In the genomic region with DNA sequence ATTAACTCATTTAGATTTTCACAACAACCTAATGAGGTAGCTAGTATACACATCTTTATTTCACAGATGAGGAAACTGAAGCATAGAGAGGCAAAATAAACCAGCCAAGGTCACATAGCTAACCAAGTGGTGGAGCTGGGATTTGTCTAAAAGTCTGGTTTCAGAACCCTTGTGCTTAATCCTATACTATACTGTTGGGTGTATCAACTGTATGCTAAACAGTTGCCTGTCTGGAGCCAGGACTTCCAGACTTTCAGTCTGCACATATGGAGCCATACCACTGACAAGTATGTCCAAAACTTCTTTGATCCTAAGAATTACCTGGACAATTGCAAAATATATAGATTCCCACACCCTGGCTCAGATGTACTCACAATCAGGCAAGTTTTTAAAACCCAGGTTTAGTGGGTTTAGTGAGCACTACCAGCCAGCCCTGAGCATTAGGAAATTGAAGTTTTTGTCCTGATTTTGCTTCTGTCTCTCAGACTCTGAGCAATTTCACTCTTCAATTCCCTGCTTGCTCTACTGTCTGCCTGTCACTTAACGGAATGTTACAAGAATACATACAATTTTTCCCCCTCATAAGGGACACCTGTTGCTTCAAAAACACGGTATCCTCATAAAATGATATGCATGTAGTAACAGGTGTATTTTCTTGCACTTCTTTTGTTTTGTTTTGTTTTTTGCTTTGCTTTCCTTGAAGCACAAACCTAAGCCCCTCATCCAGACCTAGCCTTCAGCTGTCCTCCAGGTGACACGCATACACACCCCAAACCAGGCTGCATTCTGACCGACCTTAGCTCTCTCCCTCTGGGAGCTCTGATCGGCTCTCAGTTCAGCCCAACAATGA, we compare ENCODE assay signal across 16 cellular contexts. TPM values are rescaled to one million over a fixed set of nuclear protein-coding genes. Genes with fewer than 3 reads are reported as not detected.
DNase-seq lines count a peak whose midpoint lies in the region; FAIRE-seq and TF ChIP-seq lines count a peak whose summit lies in the region.
"Had no signal": no experiment of that assay in that cellular context is flagged by ENCODE, and none has a peak within 500 bp of the region (broad histone marks: within the 10 kb centered on the region; RNA-seq: fewer than 3 reads in every experiment).

No MANE protein-coding gene starts in this region.

- H3K27me3 Mint-ChIP-seq in H9 (ENCODE audit: low read depth) (no peaks in the 10 kb centered on the region), astrocyte (ENCODE audit: low read depth, unreplicated experiment) (peaks cover 14% of the 10 kb centered on the region)
- H3K27me3 Mint-ChIP-seq in activated CD4-positive, alpha-beta T cell treated with anti-CD3 and anti-CD28 coated beads, Interleukin-2, amount 10 ng/mL, durations not matched to agents 7 days and 5 days: peaks cover 57% of the 10 kb centered on the region

- H4K91ac ChIP-seq in H9 (ENCODE audit: insufficient read length, low read depth, low read length) (no peak overlapping the region), trophoblast cell (ENCODE audit: low read depth, low read length) (no peak overlapping the region)

- no peak overlapping the region for H2AK5ac ChIP-seq in H9 (ENCODE audit: insufficient read length, low read length)
- H2AK5ac ChIP-seq in trophoblast cell (ENCODE audit: low read length): no peak overlapping the region

- H3K79me1 ChIP-seq in H9 (ENCODE audit: insufficient read depth, low read depth, low read length, poor library complexity, severe bottlenecking) (no peaks in the 10 kb centered on the region), trophoblast cell (ENCODE audit: low read length) (no peaks in the 10 kb centered on the region)

- TF ChIP-seq CTCF in H9 (conservative IDR thresholded peaks at IDR 0.05) (no peak), astrocyte (IDR thresholded peaks at IDR 0.05; ENCODE audit: insufficient read depth, low read depth, low read length) (no peak)

- H2BK20ac ChIP-seq in H9 (ENCODE audit: low read depth, low read length, poor library complexity, severe bottlenecking): no peak overlapping the region

- no peak overlapping the region for H4K8ac ChIP-seq in H9 (replicated peaks; ENCODE audit: insufficient read length, low read depth, low read length)
- H4K8ac ChIP-seq in trophoblast cell (ENCODE audit: low read depth, low read length): no peak overlapping the region

- H3K9me3 Mint-ChIP-seq in H9 (no peaks in the 10 kb centered on the region), astrocyte (ENCODE audit: unreplicated experiment) (peaks cover 2% of the 10 kb centered on the region)
- no peaks in the 10 kb centered on the region for H3K9me3 Mint-ChIP-seq in activated CD4-positive, alpha-beta T cell treated with anti-CD3 and anti-CD28 coated beads, Interleukin-2, amount 10 ng/mL, durations not matched to agents 7 days and 5 days
- H3K9me3 Mint-ChIP-seq: stimulated activated naive CD8-positive, alpha-beta T cell treated with anti-CD3 and anti-CD28 coated beads, Interleukin-15, Interleukin-2, amounts not matched to agents 100 ng/mL and 50 ng/mL, for 24 hours had no signal

- H3K79me2 ChIP-seq in H9 (ENCODE audit: insufficient read depth, low read length) (peaks cover 29% of the 10 kb centered on the region; the same call in 1 of the 2 replicates), astrocyte (ENCODE audit: insufficient read depth, low read length) (no peaks in the 10 kb centered on the region), trophoblast cell (ENCODE audit: control insufficient read depth, insufficient read depth, low read length, poor library complexity) (no peaks in the 10 kb centered on the region)

- H3K9me3 ChIP-seq in H9 (ENCODE audit: control insufficient read depth, low read depth, low read length) (no peaks in the 10 kb centered on the region), astrocyte (ENCODE audit: insufficient read depth, low read depth, low read length) (no peaks in the 10 kb centered on the region), iPS-20b (ENCODE audit: insufficient read depth, low read depth, low read length) (no peaks in the 10 kb centered on the region), trophoblast cell (ENCODE audit: insufficient read depth, low read depth, low read length) (no peaks in the 10 kb centered on the region)

- H3K4ac ChIP-seq in H9 (ENCODE audit: low read depth, low read length) (no peak overlapping the region), trophoblast cell (ENCODE audit: low read depth, low read length) (no peak overlapping the region)

- peak overlapping the region; percentile 92 for H3K18ac ChIP-seq in H9 (ENCODE audit: insufficient read length, low read depth, low read length)
- no peak overlapping the region for H3K18ac ChIP-seq in trophoblast cell (ENCODE audit: low read length)

- H3K4me3 Mint-ChIP-seq in H9 (peak overlapping the region; percentile 85 to 99), astrocyte (ENCODE audit: unreplicated experiment) (peak overlapping the region; percentile 78)
- no peak overlapping the region for H3K4me3 Mint-ChIP-seq in activated CD4-positive, alpha-beta T cell treated with anti-CD3 and anti-CD28 coated beads, Interleukin-2, amount 10 ng/mL, durations not matched to agents 7 days and 5 days
- H3K4me3 Mint-ChIP-seq: stimulated activated naive CD8-positive, alpha-beta T cell treated with anti-CD3 and anti-CD28 coated beads, Interleukin-15, Interleukin-2, amounts not matched to agents 100 ng/mL and 50 ng/mL, for 24 hours had no signal

- H3K27ac ChIP-seq in H9 (ENCODE audit: insufficient read length, low read depth, low read length): peak overlapping the region; percentile 69
- H3K27ac ChIP-seq in astrocyte (ENCODE audit: low read depth, low read length): no peak overlapping the region
- H3K27ac ChIP-seq in iPS-20b (ENCODE audit: low read length): peak overlapping the region; percentile 96
- no peak overlapping the region for H3K27ac ChIP-seq in trophoblast cell (ENCODE audit: low read depth, low read length)

- H3T11ph ChIP-seq in H9 (ENCODE audit: low read length): no peak overlapping the region

- H3K4me2 ChIP-seq in H9 (ENCODE audit: insufficient read depth, insufficient read length, low read length) (peak overlapping the region; percentile 97), astrocyte (ENCODE audit: low read length) (peak overlapping the region; percentile 75), trophoblast cell (ENCODE audit: low read length) (peak overlapping the region; percentile 81)

- no peak overlapping the region for H2BK15ac ChIP-seq in H9 (ENCODE audit: low read depth, low read length)

- H3K9ac ChIP-seq in H9 (ENCODE audit: extremely low read depth, insufficient read length, low read length) (peak overlapping the region; percentile 82), astrocyte (ENCODE audit: low read length) (no peak overlapping the region), iPS-20b (ENCODE audit: low read depth, low read length) (peak overlapping the region; percentile 96), trophoblast cell (ENCODE audit: low read length) (no peak overlapping the region)

- H3K36me3 ChIP-seq in astrocyte (ENCODE audit: insufficient read depth, low read length) (no peaks in the 10 kb centered on the region), iPS-20b (ENCODE audit: insufficient read depth, low read depth, low read length) (peaks cover 10% of the 10 kb centered on the region; the same call in 1 of the 2 replicates), trophoblast cell (ENCODE audit: control insufficient read depth in 1 of 2, insufficient read depth in 2 of 2, low read length in 2 of 2) (no peaks in the 10 kb centered on the region)

- TF ChIP-seq POLR2A in H54 (IDR thresholded peaks at IDR 0.05; ENCODE audit: low read depth, low read length): no peak

- H2AFZ ChIP-seq in H9 (ENCODE audit: low read length): no peak overlapping the region
- H2AFZ ChIP-seq in astrocyte (ENCODE audit: low read depth, low read length): peak overlapping the region; percentile 53
- peak overlapping the region; percentile 62 for H2AFZ ChIP-seq in trophoblast cell (ENCODE audit: insufficient read depth, low read length, poor library complexity)

- H3K56ac ChIP-seq in H9 (ENCODE audit: insufficient read length, low read depth, low read length): no peak overlapping the region

- H3K36me3 Mint-ChIP-seq in H9 (ENCODE audit: insufficient read depth in 1 of 3, low read depth in 3 of 3) (peaks cover 8 to 26% (median 14%) of the 10 kb centered on the region in 3 experiments; a peak in 6 of 7 replicates), astrocyte (ENCODE audit: low read depth, unreplicated experiment) (no peaks in the 10 kb centered on the region)
- H3K36me3 Mint-ChIP-seq in activated CD4-positive, alpha-beta T cell treated with anti-CD3 and anti-CD28 coated beads, Interleukin-2, amount 10 ng/mL, durations not matched to agents 7 days and 5 days (ENCODE audit: low read depth): no peaks in the 10 kb centered on the region
- H3K36me3 Mint-ChIP-seq: CD14-positive monocyte had no signal

- H3K27me3 ChIP-seq in H9 (ENCODE audit: insufficient read depth, low read length): no peaks in the 10 kb centered on the region
- peaks cover 47% of the 10 kb centered on the region for H3K27me3 ChIP-seq in astrocyte (ENCODE audit: insufficient read depth, low read length)
- no peaks in the 10 kb centered on the region for H3K27me3 ChIP-seq in iPS-20b (ENCODE audit: insufficient read depth, low read length)
- no peaks in the 10 kb centered on the region for H3K27me3 ChIP-seq in trophoblast cell (ENCODE audit: insufficient read depth, low read length)

- H3K23ac ChIP-seq in H9 (ENCODE audit: insufficient read length, low read depth, low read length) (no peak overlapping the region), trophoblast cell (ENCODE audit: low read length) (no peak overlapping the region)

- no peak for DNase-seq in H9
- no peak for DNase-seq in astrocyte (ENCODE audit: low read depth)
- DNase-seq in trophoblast cell: no peak
- no peak for DNase-seq in putamen (ENCODE audit: low spot score)
- no peak for DNase-seq in activated CD4-positive, alpha-beta T cell treated with anti-CD3 and anti-CD28 coated beads, Interleukin-2, amount 10 ng/mL, durations not matched to agents 7 days and 5 days
- DNase-seq in HEK293T (ENCODE audit: extremely low spot score): no peak
- no peak for DNase-seq in H54 (ENCODE audit: insufficient read length, low spot score)
- DNase-seq: activated CD4-positive, alpha-beta T cell treated with anti-CD3 and anti-CD28 coated beads for 48 hours; activated effector memory CD4-positive, alpha-beta T cell treated with anti-CD3 and anti-CD28 coated beads, Interleukin-2, amount 50 U/mL, for 16 hours; GOT3; NCI-H510A; T-helper 2 cell had no signal

- H2BK12ac ChIP-seq in H9 (ENCODE audit: insufficient read length, low read depth, low read length) (no peak overlapping the region), trophoblast cell (ENCODE audit: low read length) (no peak overlapping the region)

- H2BK5ac ChIP-seq in H9 (ENCODE audit: insufficient read length, low read length) (no peak overlapping the region), trophoblast cell (ENCODE audit: low read depth, low read length, poor library complexity) (no peak overlapping the region)

- no peak overlapping the region for H4K12ac ChIP-seq in trophoblast cell (ENCODE audit: low read depth, low read length)

- H3K14ac ChIP-seq in H9 (ENCODE audit: insufficient read depth, low read length): peak overlapping the region; percentile 87; the same call in 1 of the 2 replicates
- H3K14ac ChIP-seq in trophoblast cell (ENCODE audit: low read length): no peak overlapping the region

- POLR2A ChIA-PET in activated CD4-positive, alpha-beta T cell treated with anti-CD3 and anti-CD28 coated beads, Interleukin-2, amount 10 ng/mL, durations not matched to agents 7 days and 5 days (lab: Charles Lee): no interaction called here
- POLR2A ChIA-PET in HEK293T (lab: Yijun Ruan, JAX): interaction anchor here (1.1 to 2.9 kb wide), 2 partner anchors 9 to 25 kb away, joined by 7 to 19 read pairs; partner anchors contain the start of genes METTL3 and SALL2

- H3K4me1 ChIP-seq in H9 (ENCODE audit: insufficient read depth, low read length): peaks cover 6% of the 10 kb centered on the region; the same call in 1 of the 2 replicates
- no peaks in the 10 kb centered on the region for H3K4me1 ChIP-seq in astrocyte (ENCODE audit: insufficient read depth, low read length)
- peaks cover 38% of the 10 kb centered on the region for H3K4me1 ChIP-seq in iPS-20b (ENCODE audit: insufficient read depth, low read length)
- peaks cover 2% of the 10 kb centered on the region in 2 experiments for H3K4me1 ChIP-seq in trophoblast cell (ENCODE audit: control insufficient read depth in 1 of 2, insufficient read depth in 2 of 2, low read length in 2 of 2)

- peak overlapping the region; percentile 93 to 100 (median 97) for H3K27ac Mint-ChIP-seq in H9
- peak overlapping the region; percentile 69 for H3K27ac Mint-ChIP-seq in astrocyte (ENCODE audit: unreplicated experiment)
- no peak overlapping the region for H3K27ac Mint-ChIP-seq in activated CD4-positive, alpha-beta T cell treated with anti-CD3 and anti-CD28 coated beads, Interleukin-2, amount 10 ng/mL, durations not matched to agents 7 days and 5 days
- H3K27ac Mint-ChIP-seq: CD14-positive monocyte; stimulated activated naive CD8-positive, alpha-beta T cell treated with anti-CD3 and anti-CD28 coated beads, Interleukin-15, Interleukin-2, amounts not matched to agents 100 ng/mL and 50 ng/mL, for 24 hours had no signal

- H4K20me1 ChIP-seq in H9 (ENCODE audit: control insufficient read depth, insufficient read depth, insufficient read length): no peaks in the 10 kb centered on the region
- no peaks in the 10 kb centered on the region for H4K20me1 ChIP-seq in astrocyte (ENCODE audit: insufficient read depth, low read length)

- H3K23me2 ChIP-seq in H9 (ENCODE audit: insufficient read length, low read depth, low read length, poor library complexity, severe bottlenecking): peaks cover 16% of the 10 kb centered on the region

- no peak overlapping the region for H2BK120ac ChIP-seq in H9 (ENCODE audit: low read depth, low read length, poor library complexity, severe bottlenecking)
- no peak overlapping the region for H2BK120ac ChIP-seq in trophoblast cell (ENCODE audit: insufficient read depth, low read length, poor library complexity)

- WGBS in H9 (ENCODE audit: extremely low coverage, insufficient read length, low lambda C conversion rate): no CpG with 5 or more reads among the region's 5 CpGs
- no CpG with 5 or more reads among the region's 5 CpGs for WGBS in trophoblast cell (ENCODE audit: extremely low coverage, insufficient coverage, insufficient read length)

- no peak overlapping the region for H4K5ac ChIP-seq in H9 (ENCODE audit: insufficient read length, low read depth, low read length)

- no peak overlapping the region for H3K4me3 ChIP-seq in astrocyte (ENCODE audit: insufficient read depth, low read depth, low read length)
- peak overlapping the region; percentile 94 for H3K4me3 ChIP-seq in iPS-20b (ENCODE audit: low read length)
- H3K4me3 ChIP-seq in trophoblast cell (ENCODE audit: low read depth, low read length): no peak overlapping the region

- H3K4me1 Mint-ChIP-seq in H9 (peaks cover 52 to 61% of the 10 kb centered on the region in 2 experiments), astrocyte (ENCODE audit: low read depth, unreplicated experiment) (peaks cover 14% of the 10 kb centered on the region)
- H3K4me1 Mint-ChIP-seq in activated CD4-positive, alpha-beta T cell treated with anti-CD3 and anti-CD28 coated beads, Interleukin-2, amount 10 ng/mL, durations not matched to agents 7 days and 5 days: peaks cover 5% of the 10 kb centered on the region

- CTCF ChIA-PET in activated CD4-positive, alpha-beta T cell treated with anti-CD3 and anti-CD28 coated beads, Interleukin-2, amount 10 ng/mL, durations not matched to agents 7 days and 5 days (lab: Charles Lee): interaction anchor here (0.6 to 1.1 kb wide), 2 partner anchors 64 to 207 kb away, joined by 3 to 4 read pairs; no protein-coding TSS in a partner anchor
- CTCF ChIA-PET in HEK293T (lab: Yijun Ruan, JAX): no interaction called here

- FAIRE-seq in astrocyte (lab: Jason Lieb, UNC): no peak
- FAIRE-seq in H54 (lab: Jason Lieb, UNC): no peak

RNA-seq across cellular contexts. Expression of gene SALL2, which starts 9.6 kb away (rescaled TPM):
- total RNA-seq in H9 (2021): 287 and 299 TPM in 2 replicates
- total RNA-seq in astrocyte: 28.3 and 34.5 TPM in 2 replicates
- 10.9 and 11.6 TPM in 2 replicates for polyA plus RNA-seq in trophoblast cell (2013)
- 1 to 10 TPM; 1.9 to 2.2 TPM for total RNA-seq in activated CD4-positive, alpha-beta T cell treated with anti-CD3 and anti-CD28 coated beads, Interleukin-2, amount 10 ng/mL, durations not matched to agents 7 days and 5 days
- polyA plus RNA-seq: CD14-positive monocyte had no signal

RNA-seq across cellular contexts. Expression of gene METTL3, which starts 24.6 kb away (rescaled TPM):
- total RNA-seq in H9 (2021): 84.1 and 84.4 TPM in 2 replicates
- total RNA-seq in astrocyte: 40.0 and 44.0 TPM in 2 replicates
- polyA plus RNA-seq in trophoblast cell (2013): 33.6 and 35.2 TPM in 2 replicates
- total RNA-seq in activated CD4-positive, alpha-beta T cell treated with anti-CD3 and anti-CD28 coated beads, Interleukin-2, amount 10 ng/mL, durations not matched to agents 7 days and 5 days: 10 to 100 TPM; 80.2 to 81.4 TPM

RNA-seq across cellular contexts. Expression of gene OR10G3, which starts 44.1 kb away (rescaled TPM):
- total RNA-seq in H9 (2021) (not detected in 2 replicates), astrocyte (not detected in 2 replicates)
- not detected in 2 replicates for polyA plus RNA-seq in trophoblast cell (2013)
- total RNA-seq in activated CD4-positive, alpha-beta T cell treated with anti-CD3 and anti-CD28 coated beads, Interleukin-2, amount 10 ng/mL, durations not matched to agents 7 days and 5 days: not detected
- total RNA-seq: mesenteric fat pad had no signal
- polyA plus RNA-seq: CD14-positive monocyte had no signal

RNA-seq across cellular contexts. Expression of gene TOX4, which starts 58.8 kb away (rescaled TPM):
- total RNA-seq in H9 (2021) (58.0 and 64.7 TPM in 2 replicates), astrocyte (88.8 and 92.2 TPM in 2 replicates)
- polyA plus RNA-seq in trophoblast cell (2013): 74.2 and 74.3 TPM in 2 replicates
- 10 to 100 TPM; 78.0 to 83.1 TPM for total RNA-seq in activated CD4-positive, alpha-beta T cell treated with anti-CD3 and anti-CD28 coated beads, Interleukin-2, amount 10 ng/mL, durations not matched to agents 7 days and 5 days

RNA-seq across cellular contexts. Expression of gene RAB2B, which starts 59.0 kb away (rescaled TPM):
- total RNA-seq in H9 (2021): 26.2 and 27.9 TPM in 2 replicates
- total RNA-seq in astrocyte: 48.5 and 49.9 TPM in 2 replicates
- polyA plus RNA-seq in trophoblast cell (2013): 24.2 and 24.9 TPM in 2 replicates
- 10 to 100 TPM; 23.3 to 23.8 TPM for total RNA-seq in activated CD4-positive, alpha-beta T cell treated with anti-CD3 and anti-CD28 coated beads, Interleukin-2, amount 10 ng/mL, durations not matched to agents 7 days and 5 days

Comparison
In these comparisons a context has a peak if more than half of its experiments do, and no peak if none do; other contexts are left out.
1. H3K27ac ChIP-seq: peak in H9 (single experiment) and iPS-20b (single experiment); none in astrocyte (single experiment) and trophoblast cell (single experiment).
2. H3K9ac ChIP-seq: peak in H9 (single experiment) and iPS-20b (single experiment); none in astrocyte (single experiment) and trophoblast cell (single experiment).
3. Peak in every context shown above with its lines, with median percentiles within 50 percentile points of each other: H3K4me2 ChIP-seq.